In the genomic region with DNA sequence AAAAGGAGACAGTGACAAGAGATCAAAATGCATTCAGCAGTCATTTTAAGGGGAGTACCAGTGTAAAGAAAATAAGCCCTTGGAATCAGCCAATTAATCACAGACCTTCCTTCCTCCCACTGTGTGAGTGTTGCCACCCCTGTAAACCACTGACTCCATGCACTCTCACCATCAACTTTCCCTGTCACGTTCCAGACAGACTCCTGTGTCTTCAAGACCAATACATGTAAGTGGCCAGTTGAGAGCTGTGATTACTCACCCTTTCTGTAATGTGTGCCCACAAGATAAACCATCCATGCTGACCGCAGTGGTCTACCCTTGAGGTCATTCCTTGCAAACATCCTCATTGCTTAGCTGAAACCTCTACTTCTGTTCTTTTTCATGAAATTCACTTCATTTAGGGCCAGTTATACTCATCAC, we compare ENCODE assay signal across 10 cellular contexts.
A peak's percentile ranks its signal among the peaks of the same experiment; 100 is the strongest.
DNase-seq lines count a peak whose midpoint lies in the region; ATAC-seq, FAIRE-seq and TF ChIP-seq lines count a peak whose summit lies in the region.
"Had no signal": no experiment of that assay in that cellular context is flagged by ENCODE, and none has a peak within 500 bp of the region (broad histone marks: within the 10 kb centered on the region; RNA-seq: fewer than 3 reads in every experiment).

No MANE protein-coding gene starts in this region.

- H3K27ac Mint-ChIP-seq in HFFc6: peak overlapping the region; percentile 72
- H3K27ac Mint-ChIP-seq in stimulated activated naive CD8-positive, alpha-beta T cell treated with anti-CD3 and anti-CD28 coated beads, Interleukin-15, amount 100 ng/mL, for 72 hours: no peak overlapping the region

- H3K36me3 Mint-ChIP-seq in HFFc6 (ENCODE audit: low read depth): peaks cover 16% of the 10 kb centered on the region

- peak overlapping the region; percentile 37 for H3K4me3 Mint-ChIP-seq in HFFc6
- H3K4me3 Mint-ChIP-seq in stimulated activated naive CD8-positive, alpha-beta T cell treated with anti-CD3 and anti-CD28 coated beads, Interleukin-15, amount 100 ng/mL, for 72 hours: no peak overlapping the region

- no peak for FAIRE-seq in GM19239 (lab: Jason Lieb, UNC)

- no peaks in the 10 kb centered on the region for H3K27me3 Mint-ChIP-seq in HFFc6 (ENCODE audit: insufficient read depth)
- H3K27me3 Mint-ChIP-seq in stimulated activated naive CD8-positive, alpha-beta T cell treated with anti-CD3 and anti-CD28 coated beads, Interleukin-15, amount 100 ng/mL, for 72 hours: no peaks in the 10 kb centered on the region

- peaks cover 26% of the 10 kb centered on the region for H3K4me1 Mint-ChIP-seq in HFFc6 (ENCODE audit: low read depth)
- H3K4me1 Mint-ChIP-seq in stimulated activated naive CD8-positive, alpha-beta T cell treated with anti-CD3 and anti-CD28 coated beads, Interleukin-15, amount 100 ng/mL, for 72 hours: peaks cover 3% of the 10 kb centered on the region

- peaks cover 10% of the 10 kb centered on the region for H3K9me3 Mint-ChIP-seq in HFFc6
- H3K9me3 Mint-ChIP-seq in stimulated activated naive CD8-positive, alpha-beta T cell treated with anti-CD3 and anti-CD28 coated beads, Interleukin-15, amount 100 ng/mL, for 72 hours: no peaks in the 10 kb centered on the region

- DNase-seq in HFFc6 (peak; percentile 96), SW480 (ENCODE audit: low spot score) (peak; percentile 44), foreskin melanocyte (peak; percentile 76), NCI-H2081 treated with DMSO at 0.1 percent for 48 hours (lab: John Stamatoyannopoulos, UW) (no peak), GM19239 (ENCODE audit: insufficient read length, low spot score) (no peak)
- DNase-seq in stimulated activated naive CD8-positive, alpha-beta T cell treated with anti-CD3 and anti-CD28 coated beads, Interleukin-15, amount 100 ng/mL, for 72 hours: no peak
- DNase-seq in NK-92 treated with Interleukin-12 subunit alpha and Interleukin-12 subunit beta, amount 100 ng/mL, for 24 hours (lab: John Stamatoyannopoulos, UW): no peak
- DNase-seq: MM.1S, posterior cingulate gyrus, substantia nigra had no signal

- no peak for TF ChIP-seq CTCF in HFFc6 (IDR thresholded peaks at IDR 0.05)

- ATAC-seq in stimulated activated naive CD8-positive, alpha-beta T cell treated with anti-CD3 and anti-CD28 coated beads, Interleukin-15, amount 100 ng/mL, for 72 hours: peak; percentile 35

Comparison
In these comparisons a context has a peak if more than half of its experiments do, and no peak if none do; other contexts are left out.
1. DNase-seq: peak in HFFc6 (single experiment), SW480 (single experiment) and foreskin melanocyte (single experiment); none in stimulated activated naive CD8-positive, alpha-beta T cell treated with anti-CD3 and anti-CD28 coated beads, Interleukin-15, amount 100 ng/mL, for 72 hours (0 of 2), NCI-H2081 treated with DMSO at 0.1 percent for 48 hours (single experiment), GM19239 (single experiment) and NK-92 treated with Interleukin-12 subunit alpha and Interleukin-12 subunit beta, amount 100 ng/mL, for 24 hours (single experiment).